Comparison of ENCODE assay signal across 1 cellular context in genomic region chrX:118495061-118495921, GRCh38.
TF ChIP-seq lines count a peak whose summit lies in the region.

TSS of gene DOCK11 (plus strand) at chrX:118495815. CDS start at chrX:118495972, 157 bp downstream.

TF ChIP-seq in HepG2, 621 proteins besides CTCF, POLR2A, EP300 and RAD21 (continued from another document):
- TF ChIP-seq HNRNPK (IDR thresholded peaks at IDR 0.05; ENCODE audit: low read depth, low read length, poor library complexity, severe bottlenecking) (peak; percentile 57), SNRNP70 (IDR thresholded peaks at IDR 0.05; ENCODE audit: low read depth, low read length) (no peak), ZNF224 (CRISPR knock-in tag; IDR thresholded peaks at IDR 0.05) (no peak), ZNF687 (CRISPR knock-in tag; IDR thresholded peaks at IDR 0.05) (peak; percentile 17; the same call in 1 of the 2 replicates), ZNF383 (CRISPR knock-in tag; IDR thresholded peaks at IDR 0.05; ENCODE audit: borderline replicate concordance) (no peak), STAG1 (CRISPR knock-in tag; IDR thresholded peaks at IDR 0.05) (no peak), SIN3B (IDR thresholded peaks at IDR 0.05; ENCODE audit: low read length) (no peak), CERS6 (CRISPR knock-in tag; IDR thresholded peaks at IDR 0.05) (no peak), HNRNPH1 (optimal IDR thresholded peaks at IDR 0.05; ENCODE audit: low read depth, low read length) (no peak), ZNF737 (CRISPR knock-in tag; IDR thresholded peaks at IDR 0.05; ENCODE audit: borderline replicate concordance) (no peak), CHD4 (IDR thresholded peaks at IDR 0.05; ENCODE audit: borderline replicate concordance, low read length) (no peak), SMARCE1 (IDR thresholded peaks at IDR 0.05; ENCODE audit: borderline replicate concordance) (no peak), IRX3 (CRISPR knock-in tag; IDR thresholded peaks at IDR 0.05; ENCODE audit: borderline replicate concordance, low read depth) (no peak), EHMT2 (IDR thresholded peaks at IDR 0.05; ENCODE audit: borderline replicate concordance, low read depth, low read length) (no peak), ZNF10 (CRISPR knock-in tag; IDR thresholded peaks at IDR 0.05; ENCODE audit: borderline replicate concordance, low read depth) (no peak), ZNF547 (CRISPR knock-in tag; IDR thresholded peaks at IDR 0.05) (no peak), NFE2 (CRISPR knock-in tag; IDR thresholded peaks at IDR 0.05) (no peak), ZBTB21 (CRISPR knock-in tag; IDR thresholded peaks at IDR 0.05) (no peak), CEBPZ (IDR thresholded peaks at IDR 0.05; ENCODE audit: low read length) (no peak), ZNF609 (CRISPR knock-in tag; IDR thresholded peaks at IDR 0.05; ENCODE audit: borderline replicate concordance) (no peak), NFYB (CRISPR knock-in tag; IDR thresholded peaks at IDR 0.05) (no peak), ELK4 (CRISPR knock-in tag; IDR thresholded peaks at IDR 0.05; ENCODE audit: borderline replicate concordance) (no peak), MTF1 (CRISPR knock-in tag; IDR thresholded peaks at IDR 0.05) (no peak), TFDP2 (CRISPR knock-in tag; IDR thresholded peaks at IDR 0.05) (no peak), ZNF691 (CRISPR knock-in tag; IDR thresholded peaks at IDR 0.05; ENCODE audit: borderline replicate concordance, low read depth) (no peak), PTBP1 (IDR thresholded peaks at IDR 0.05; ENCODE audit: low read depth, low read length, poor library complexity, severe bottlenecking) (no peak), MAX (IDR thresholded peaks at IDR 0.05) (peak; percentile 51), ZNF513 (CRISPR knock-in tag; conservative IDR thresholded peaks at IDR 0.05) (no peak), ETV6 (CRISPR knock-in tag; conservative IDR thresholded peaks at IDR 0.05) (no peak), ZNF343 (CRISPR knock-in tag; IDR thresholded peaks at IDR 0.05) (no peak), ZNF263 (CRISPR knock-in tag; IDR thresholded peaks at IDR 0.05) (peak; percentile 61; the same call in 1 of the 2 replicates)
